6 cellular contexts compared by ENCODE assay signal in genomic region chr12:26135571-26135970, GRCh38.
"Had no signal": no experiment of that assay in that cellular context is flagged by ENCODE, and none has a peak within 500 bp of the region (broad histone marks: within the 10 kb centered on the region; RNA-seq: fewer than 3 reads in every experiment).

No MANE protein-coding gene starts in this region.

- H3K27ac ChIP-seq: esophagus squamous epithelium, right atrium auricular region, SK-N-MC had no signal

- FAIRE-seq: small intestine had no signal

- H3K36me3 ChIP-seq: esophagus squamous epithelium, right atrium auricular region had no signal

- DNase-seq: esophagus squamous epithelium, foreskin fibroblast, naive B cell had no signal

- H3K4me1 ChIP-seq: right atrium auricular region had no signal

- H3K27me3 ChIP-seq: right atrium auricular region had no signal

- H3K4me3 ChIP-seq: esophagus squamous epithelium, right atrium auricular region, SK-N-MC had no signal

- H3K9me3 ChIP-seq: esophagus squamous epithelium, right atrium auricular region had no signal
